8 cellular contexts compared by ENCODE assay signal in genomic region chr3:129121016-129121791, GRCh38. TPM values are rescaled to one million over a fixed set of nuclear protein-coding genes. Genes with fewer than 3 reads are reported as not detected.
DNase-seq lines count a peak whose midpoint lies in the region; ATAC-seq and TF ChIP-seq lines count a peak whose summit lies in the region.

No MANE protein-coding gene starts in this region.

- H3K4ac ChIP-seq in IMR-90 (ENCODE audit: low read depth, low read length), result peak overlapping the region; percentile 77

- H3K79me1 ChIP-seq in IMR-90 (ENCODE audit: low read depth in 1 of 2, low read length in 2 of 2), result peaks cover 17 to 47% of the 10 kb centered on the region in 2 experiments

- H2AK5ac ChIP-seq in IMR-90 (ENCODE audit: low read depth, low read length), result peak overlapping the region; percentile 73; the same call in 1 of the 2 replicates

- no peak overlapping the region for H2BK15ac ChIP-seq in IMR-90 (ENCODE audit: low read depth, low read length)

- in situ Hi-C loops in IMR-90 (cut with MboI; ENCODE audit: low sequenced_read_pairs), result no loop called here

- no peaks in the 10 kb centered on the region for H3K9me3 ChIP-seq in IMR-90 (ENCODE audit: control insufficient read depth, insufficient read depth, low read length)
- H3K9me3 ChIP-seq in osteoblast (ENCODE audit: low read depth, low read length), result no peaks in the 10 kb centered on the region

- H3K27me3 ChIP-seq in IMR-90 (ENCODE audit: control insufficient read depth, insufficient read depth, low read length), result no peaks in the 10 kb centered on the region
- no peaks in the 10 kb centered on the region for H3K27me3 ChIP-seq in osteoblast (ENCODE audit: insufficient read depth, low read length)

- H4K20me1 ChIP-seq in IMR-90 (ENCODE audit: insufficient read depth, low read length), result peaks cover 43% of the 10 kb centered on the region
- peaks cover 26% of the 10 kb centered on the region for H4K20me1 ChIP-seq in osteoblast (ENCODE audit: insufficient read depth, low read length)

- H3K36me3 ChIP-seq in IMR-90 (ENCODE audit: control insufficient read depth, insufficient read depth, low read length), result peaks cover 6% of the 10 kb centered on the region
- peaks cover 9% of the 10 kb centered on the region for H3K36me3 ChIP-seq in osteoblast (ENCODE audit: insufficient read depth, low read length)

- peak; percentile 51 for DNase-seq in NK-92 treated with Interleukin-12 subunit alpha and Interleukin-12 subunit beta, amount 100 ng/mL, for 24 hours (lab: John Stamatoyannopoulos, UW)
- DNase-seq in NK-92 (lab: John Stamatoyannopoulos, UW; ENCODE audit: unreplicated experiment) (no peak), IMR-90 (peak; percentile 26), fibroblast of peridontal ligament (ENCODE audit: extremely low read depth) (peak; percentile 9), osteoblast (ENCODE audit: insufficient read length, low spot score, missing footprints) (peak; percentile 87), GM03348 (ENCODE audit: low spot score) (no peak), GM19238 (ENCODE audit: insufficient read length, low spot score) (no peak)
- peak; percentile 81 for DNase-seq in activated CD8-positive, alpha-beta memory T cell treated with anti-CD3 and anti-CD28 coated beads, Interleukin-2, amount 50 U/mL, for 48 hours

- peak overlapping the region; percentile 95 for H2AK9ac ChIP-seq in IMR-90 (replicated peaks; ENCODE audit: low read depth, low read length, poor library complexity)

- CTCF ChIA-PET in IMR-90 (lab: Yijun Ruan, JAX), result interaction anchor here (1.3 kb wide), 1 partner anchor 151 kb away, joined by 5 read pairs; no protein-coding TSS in a partner anchor

- H3K18ac ChIP-seq in IMR-90 (ENCODE audit: low read depth, low read length), result peak overlapping the region; percentile 21; the same call in 1 of the 2 replicates

- intact Hi-C loops in IMR-90 (cut with micrococcal nuclease), result no loop called here

- H2AFZ ChIP-seq in IMR-90 (replicated peaks; ENCODE audit: low read length, poor library complexity), result peak overlapping the region; percentile 94
- H2AFZ ChIP-seq in osteoblast (ENCODE audit: low read length), result peak overlapping the region; percentile 76

- H3K79me2 ChIP-seq in osteoblast (ENCODE audit: insufficient read depth, low read length), result peaks cover 42% of the 10 kb centered on the region

- peak; percentile 4 for ATAC-seq in IMR-90 (ENCODE audit: low read depth)

- peak overlapping the region; percentile 87 for H3K9ac ChIP-seq in IMR-90 (ENCODE audit: low read depth, low read length)

- no peak for TF ChIP-seq CTCF in IMR-90 (conservative IDR thresholded peaks at IDR 0.05; ENCODE audit: low read depth, low read length)
- TF ChIP-seq CTCF in osteoblast (IDR thresholded peaks at IDR 0.05; ENCODE audit: extremely low read depth, low read depth, low read length), result no peak

- H2BK20ac ChIP-seq in IMR-90 (ENCODE audit: low read depth, low read length), result no peak overlapping the region

- peak overlapping the region; percentile 98 for H3K14ac ChIP-seq in IMR-90 (replicated peaks; ENCODE audit: low read depth, low read length)

- dilution Hi-C loops in IMR-90 (cut with HindIII; ENCODE audit: low sequenced_read_pairs, unreplicated experiment), result no loop called here

- POLR2A ChIA-PET in IMR-90 (lab: Charles Lee; ENCODE audit: unreplicated experiment), result no interaction called here

- H3K23ac ChIP-seq in IMR-90 (ENCODE audit: low read depth, low read length), result peak overlapping the region; percentile 94

- H3K4me1 ChIP-seq in IMR-90 (ENCODE audit: control insufficient read depth, insufficient read depth, low read length) (peaks cover 24% of the 10 kb centered on the region), osteoblast (ENCODE audit: insufficient read depth, low read length) (peaks cover 21% of the 10 kb centered on the region)

- peak overlapping the region; percentile 47 for H2BK5ac ChIP-seq in IMR-90 (ENCODE audit: low read depth, low read length, poor library complexity, severe bottlenecking)

- TF ChIP-seq RAD21 in IMR-90 (IDR thresholded peaks at IDR 0.05; ENCODE audit: low read length), result no peak

- H4K91ac ChIP-seq in IMR-90 (ENCODE audit: insufficient read depth, low read depth, low read length), result peak overlapping the region; percentile 72; the same call in 1 of the 2 replicates

- 0 out of 2 replicates have a peak, but pooled peaks have one; percentile 22 for TF ChIP-seq POLR2A in IMR-90 (IDR thresholded peaks at IDR 0.05; ENCODE audit: low read depth, low read length)

- peak overlapping the region; percentile 51; the same call in 1 of the 2 replicates for H2BK120ac ChIP-seq in IMR-90 (ENCODE audit: low read depth, low read length)

- H3K4me3 ChIP-seq in IMR-90 (ENCODE audit: insufficient read depth, low read depth, low read length) (peak overlapping the region; percentile 62), osteoblast (ENCODE audit: insufficient read depth, low read length) (peak overlapping the region; percentile 93)

- H3K56ac ChIP-seq in IMR-90 (ENCODE audit: extremely low read depth, insufficient read depth, low read length), result 0 out of 2 replicates have a peak overlapping the region, but pooled peaks have one; percentile 53

- no TSS peak for BruUV-seq in IMR-90 (replicated peaks; lab: Mats Ljungman, UMichigan)

- H3K27ac ChIP-seq in IMR-90 (ENCODE audit: insufficient read depth, low read length) (peak overlapping the region; percentile 75), osteoblast (ENCODE audit: low read depth, low read length) (peak overlapping the region; percentile 82)

- H3K4me2 ChIP-seq in IMR-90 (ENCODE audit: low read depth, low read length) (peak overlapping the region; percentile 79), osteoblast (ENCODE audit: insufficient read depth, low read length) (peak overlapping the region; percentile 100)

- H4K8ac ChIP-seq in IMR-90 (ENCODE audit: low read depth in 2 of 2, low read length in 2 of 2), result peak overlapping the region in 1 of 2 experiments; percentile 69; a peak in 2 of 4 replicates

- peaks cover 26% of the 10 kb centered on the region for H3K9me1 ChIP-seq in IMR-90 (ENCODE audit: insufficient read depth, low read length)

- peak overlapping the region; percentile 20 for H4K5ac ChIP-seq in IMR-90 (ENCODE audit: low read depth, low read length)

- WGBS in IMR-90 (ENCODE audit: extremely low coverage in 2 of 2, insufficient read length in 1 of 2), 2 experiments, result 0% methylated on average over 29 of the region's 80 CpGs; no CpG with 5 or more reads in 1 of the 2 experiments

TF ChIP-seq in IMR-90, 13 proteins besides CTCF, POLR2A, EP300 and RAD21:
- peak; percentile 1; the same call in 1 of the 2 replicates for TF ChIP-seq MAZ (IDR thresholded peaks at IDR 0.05; ENCODE audit: borderline replicate concordance, low read depth, low read length)
- no peak for TF ChIP-seq MAFK (IDR thresholded peaks at IDR 0.05; ENCODE audit: low read depth, low read length)

RNA-seq across cellular contexts. Expression of gene RAB43, which starts 0.4 kb away (rescaled TPM):
- total RNA-seq in IMR-90 (2012; rRNA removed) (9.2 and 9.9 TPM in 2 replicates), osteoblast (13.4 and 14.1 TPM in 2 replicates)
- 14.0 and 15.7 TPM in 2 replicates for polyA plus RNA-seq in IMR-90 (2012; rRNA removed)
- polyA plus RNA-seq in IMR-90 (2012; cell fraction: cytosol; rRNA removed), result 6.9 and 17.3 TPM in 2 replicates
- 14.8 and 26.5 TPM in 2 replicates for polyA plus RNA-seq in IMR-90 (2012; cell fraction: nucleus; rRNA removed; ENCODE audit: low replicate concordance)

RNA-seq across cellular contexts. Expression of gene ISY1, which starts 39.7 kb away (rescaled TPM):
- 28.5 and 39.7 TPM in 2 replicates for total RNA-seq in IMR-90 (2012; rRNA removed)
- 29.6 and 31.5 TPM in 2 replicates for polyA plus RNA-seq in IMR-90 (2012; rRNA removed)
- 24.3 and 57.5 TPM in 2 replicates for polyA plus RNA-seq in IMR-90 (2012; cell fraction: cytosol; rRNA removed)
- 7.6 and 7.8 TPM in 2 replicates for polyA plus RNA-seq in IMR-90 (2012; cell fraction: nucleus; rRNA removed; ENCODE audit: low replicate concordance)
- total RNA-seq in osteoblast, result 29.0 and 31.8 TPM in 2 replicates

Comparison
In these comparisons a context has a peak if more than half of its experiments do, and no peak if none do; other contexts are left out.
1. DNase-seq: peak in NK-92 treated with Interleukin-12 subunit alpha and Interleukin-12 subunit beta, amount 100 ng/mL, for 24 hours (single experiment), IMR-90 (single experiment), activated CD8-positive, alpha-beta memory T cell treated with anti-CD3 and anti-CD28 coated beads, Interleukin-2, amount 50 U/mL, for 48 hours (single experiment), fibroblast of peridontal ligament (single experiment) and osteoblast (single experiment); none in NK-92 (single experiment), GM03348 (single experiment) and GM19238 (single experiment).